Comparison of ENCODE assay signal across 8 cellular contexts in genomic region chr9:131503626-131504465, GRCh38. TPM values are rescaled to one million over a fixed set of nuclear protein-coding genes. Genes with fewer than 3 reads are reported as not detected.
A peak's percentile ranks its signal among the peaks of the same experiment; 100 is the strongest.
DNase-seq lines count a peak whose midpoint lies in the region; ATAC-seq and TF ChIP-seq lines count a peak whose summit lies in the region.

No MANE protein-coding gene starts in this region.

- no peak overlapping the region for H3K27ac ChIP-seq in OCI-LY7 (ENCODE audit: low read depth, low read length, poor library complexity, severe bottlenecking)

- POLR2A ChIA-PET in OCI-LY7 (lab: Charles Lee): interaction anchor here (1.0 kb wide), 1 partner anchor 9 kb away, joined by 3 read pairs; no protein-coding TSS in a partner anchor

- H3K9me2 ChIP-seq in OCI-LY7 (ENCODE audit: insufficient read depth, low read length): no peaks in the 10 kb centered on the region

- no peaks in the 10 kb centered on the region for H3K4me1 ChIP-seq in OCI-LY7 (ENCODE audit: insufficient read depth, low read length, poor library complexity, severe bottlenecking)
- peaks cover 17% of the 10 kb centered on the region for H3K4me1 ChIP-seq in skeletal muscle satellite cell (ENCODE audit: control insufficient read depth, insufficient read depth, low read length)

- H3K4me2 ChIP-seq in OCI-LY7 (ENCODE audit: low read length) (peak overlapping the region; percentile 28; the same call in 1 of the 2 replicates), skeletal muscle satellite cell (ENCODE audit: low read length) (peak overlapping the region; percentile 100)

- no peaks in the 10 kb centered on the region for H3K27me3 ChIP-seq in skeletal muscle satellite cell (ENCODE audit: control insufficient read depth, insufficient read depth, low read length)

- H4K20me1 ChIP-seq in OCI-LY7 (ENCODE audit: insufficient read depth, low read length): no peaks in the 10 kb centered on the region

- peak overlapping the region; percentile 89 for H3K9ac ChIP-seq in skeletal muscle satellite cell (ENCODE audit: low read depth, low read length)

- no TSS peak for BruUV-seq in OCI-LY7 (replicated peaks; lab: Mats Ljungman, UMichigan)

- no peak overlapping the region for H2AFZ ChIP-seq in OCI-LY7 (ENCODE audit: low read length)

- intact Hi-C loops in OCI-LY7 (cut with micrococcal nuclease; ENCODE audit: unreplicated experiment) (no loop called here), left ventricle myocardium superior (cut with micrococcal nuclease) (no loop called here)

- peaks cover 30% of the 10 kb centered on the region for H3K36me3 ChIP-seq in OCI-LY7 (ENCODE audit: insufficient read depth, low read length)
- H3K36me3 ChIP-seq in skeletal muscle satellite cell (ENCODE audit: insufficient read depth, low read length): peaks cover 30% of the 10 kb centered on the region

- DNase-seq in GM19238 (ENCODE audit: insufficient read length, low spot score): peak; percentile 46
- no peak for DNase-seq in OCI-LY7 (ENCODE audit: low spot score)
- peak; percentile 46 for DNase-seq in activated effector memory CD4-positive, alpha-beta T cell treated with Interleukin-2 at 50 U/mL for 16 hours
- DNase-seq in left ventricle myocardium superior: no peak
- no peak for DNase-seq in occipital lobe (lab: John Stamatoyannopoulos, UW)

- H3K4me3 ChIP-seq in OCI-LY7 (ENCODE audit: low read depth, low read length, poor library complexity, severe bottlenecking) (no peak overlapping the region), skeletal muscle satellite cell (ENCODE audit: low read length) (peak overlapping the region; percentile 95)

- peak; percentile 1 for ATAC-seq in left ventricle myocardium superior
- ATAC-seq in HG02970 (IDR thresholded peaks at IDR 0.05; ENCODE audit: low FRiP score, unreplicated experiment): no peak
- ATAC-seq in HG03457 (IDR thresholded peaks at IDR 0.05; ENCODE audit: unreplicated experiment): no peak

- H3K9me3 ChIP-seq in OCI-LY7 (ENCODE audit: low read length) (no peaks in the 10 kb centered on the region), skeletal muscle satellite cell (replicated peaks; ENCODE audit: low read length) (no peaks in the 10 kb centered on the region)

- CTCF ChIA-PET in OCI-LY7 (lab: Charles Lee; ENCODE audit: unreplicated experiment): interaction anchor here (0.5 kb wide), 1 partner anchor 59 kb away, joined by 5 read pairs; no protein-coding TSS in a partner anchor

- H3K79me2 ChIP-seq in OCI-LY7 (ENCODE audit: insufficient read depth, low read depth, low read length): no peaks in the 10 kb centered on the region

- TF ChIP-seq CTCF in OCI-LY7 (conservative IDR thresholded peaks at IDR 0.05; ENCODE audit: low read length): no peak

RNA-seq across cellular contexts. Expression of gene POMT1, which starts 1.1 kb away (rescaled TPM):
- 2.2 and 4.7 TPM in 2 replicates for total RNA-seq in OCI-LY7 (2014; rRNA removed; shearing (Covaris generic))
- 27.1 and 27.7 TPM in 2 replicates for total RNA-seq in OCI-LY7 (2022)
- 19.9 TPM for total RNA-seq in left ventricle myocardium superior
- 16.5 and 16.8 TPM in 2 replicates for total RNA-seq in skeletal muscle satellite cell (2012; rRNA removed)
- 34.5 TPM for total RNA-seq in occipital lobe

RNA-seq across cellular contexts. Expression of gene UCK1, which starts 27.2 kb away (rescaled TPM):
- total RNA-seq in OCI-LY7 (2014; rRNA removed; shearing (Covaris generic)): 29.0 and 32.9 TPM in 2 replicates
- 25.9 and 29.8 TPM in 2 replicates for total RNA-seq in OCI-LY7 (2022)
- 28.6 TPM for total RNA-seq in left ventricle myocardium superior
- total RNA-seq in skeletal muscle satellite cell (2012; rRNA removed): 8.4 and 11.8 TPM in 2 replicates
- 13.3 TPM for total RNA-seq in occipital lobe

RNA-seq across cellular contexts. Expression of gene PRRT1B, which starts 41.5 kb away (rescaled TPM):
- not detected in 2 replicates for total RNA-seq in OCI-LY7 (2014; rRNA removed; shearing (Covaris generic))
- not detected in 2 replicates for total RNA-seq in OCI-LY7 (2022)
- not detected for total RNA-seq in left ventricle myocardium superior
- not detected in 2 replicates for total RNA-seq in skeletal muscle satellite cell (2012; rRNA removed)
- not detected for total RNA-seq in occipital lobe

Comparison
In these comparisons a context has a peak if more than half of its experiments do, and no peak if none do; other contexts are left out.
1. DNase-seq: peak in GM19238 (single experiment) and activated effector memory CD4-positive, alpha-beta T cell treated with Interleukin-2 at 50 U/mL for 16 hours (single experiment); none in OCI-LY7 (single experiment), left ventricle myocardium superior (single experiment) and occipital lobe (single experiment).